Comparison of ENCODE assay signal across 1 cellular context in genomic region chr14:75126679-75127473, GRCh38.
TF ChIP-seq lines count a peak whose summit lies in the region.

NEK9 (minus strand) TSS chr14:75127048; CDS start chr14:75126921, 127 bp downstream.

TF ChIP-seq in HepG2, 621 proteins besides CTCF, POLR2A, EP300 and RAD21 (continued from another document and continues in another):
- TF ChIP-seq, protein P1, sequence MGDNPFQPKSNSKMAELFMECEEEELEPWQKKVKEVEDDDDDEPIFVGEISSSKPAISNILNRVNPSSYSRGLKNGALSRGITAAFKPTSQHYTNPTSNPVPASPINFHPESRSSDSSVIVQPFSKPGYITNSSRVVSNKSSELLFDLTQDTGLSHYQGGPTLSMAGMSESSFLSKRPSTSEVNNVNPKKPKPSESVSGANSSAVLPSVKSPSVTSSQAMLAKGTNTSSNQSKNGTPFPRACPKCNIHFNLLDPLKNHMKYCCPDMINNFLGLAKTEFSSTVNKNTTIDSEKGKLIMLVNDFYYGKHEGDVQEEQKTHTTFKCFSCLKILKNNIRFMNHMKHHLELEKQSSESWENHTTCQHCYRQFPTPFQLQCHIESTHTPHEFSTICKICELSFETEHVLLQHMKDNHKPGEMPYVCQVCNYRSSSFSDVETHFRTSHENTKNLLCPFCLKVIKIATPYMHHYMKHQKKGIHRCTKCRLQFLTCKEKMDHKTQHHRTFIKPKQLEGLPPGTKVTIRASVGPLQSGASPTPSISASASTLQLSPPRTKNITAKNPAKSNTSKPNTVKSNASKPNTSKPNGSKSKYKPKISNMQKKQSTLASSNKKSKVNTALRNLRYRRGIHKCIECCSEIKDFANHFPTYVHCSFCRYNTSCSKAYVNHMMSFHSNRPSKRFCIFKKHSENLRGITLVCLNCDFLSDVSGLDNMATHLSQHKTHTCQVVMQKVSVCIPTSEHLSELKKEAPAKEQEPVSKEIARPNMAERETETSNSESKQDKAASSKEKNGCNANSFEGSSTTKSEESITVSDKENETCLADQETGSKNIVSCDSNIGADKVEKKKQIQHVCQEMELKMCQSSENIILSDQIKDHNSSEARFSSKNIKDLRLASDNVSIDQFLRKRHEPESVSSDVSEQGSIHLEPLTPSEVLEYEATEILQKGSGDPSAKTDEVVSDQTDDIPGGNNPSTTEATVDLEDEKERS (CRISPR knock-in tag; IDR thresholded peaks at IDR 0.05): peak; percentile 91
- TF ChIP-seq ATF1 (CRISPR knock-in tag; IDR thresholded peaks at IDR 0.05) (peak; percentile 66; the same call in 1 of the 2 replicates), CSRNP1 (CRISPR knock-in tag; IDR thresholded peaks at IDR 0.05) (no peak; the same call in 1 of the 2 replicates), ZNF10 (CRISPR knock-in tag; IDR thresholded peaks at IDR 0.05; ENCODE audit: borderline replicate concordance, low read depth) (no peak), YY1 (IDR thresholded peaks at IDR 0.05; ENCODE audit: insufficient read depth, insufficient replicate concordance, low read depth, low read length) (peak; percentile 85), RELA (CRISPR knock-in tag; IDR thresholded peaks at IDR 0.05) (peak; percentile 23; the same call in 1 of the 2 replicates), ZNF547 (CRISPR knock-in tag; IDR thresholded peaks at IDR 0.05) (peak; percentile 97), ATRX (CRISPR knock-in tag; IDR thresholded peaks at IDR 0.05; ENCODE audit: borderline replicate concordance) (no peak; the same call in 1 of the 2 replicates), ZNF768 (CRISPR knock-in tag; IDR thresholded peaks at IDR 0.05) (peak; percentile 85), RAD51 (IDR thresholded peaks at IDR 0.05; ENCODE audit: borderline replicate concordance) (no peak), ZFP41 (CRISPR knock-in tag; IDR thresholded peaks at IDR 0.05; ENCODE audit: borderline replicate concordance) (no peak), DR1 (CRISPR knock-in tag; IDR thresholded peaks at IDR 0.05) (peak; percentile 78), KAT7 (CRISPR knock-in tag; IDR thresholded peaks at IDR 0.05; ENCODE audit: borderline replicate concordance) (peak; percentile 80), PTBP1 (IDR thresholded peaks at IDR 0.05; ENCODE audit: low read depth, low read length, poor library complexity, severe bottlenecking) (no peak), ZSCAN12 (CRISPR knock-in tag; IDR thresholded peaks at IDR 0.05) (no peak), SIN3A (IDR thresholded peaks at IDR 0.05; ENCODE audit: borderline replicate concordance, low read depth, low read length) (peak; percentile 73; the same call in 1 of the 2 replicates), RARA (CRISPR knock-in tag; IDR thresholded peaks at IDR 0.05) (peak; percentile 59), ZNF263 (CRISPR knock-in tag; IDR thresholded peaks at IDR 0.05) (peak; percentile 63; the same call in 1 of the 2 replicates), FOSL2 (CRISPR knock-in tag; IDR thresholded peaks at IDR 0.05) (peak; percentile 19; the same call in 1 of the 2 replicates), CREB3 (CRISPR knock-in tag; IDR thresholded peaks at IDR 0.05) (0 out of 2 replicates have a peak, but pooled peaks have one; percentile 61), AGO1 (IDR thresholded peaks at IDR 0.05; ENCODE audit: low read depth, low read length, poor library complexity, severe bottlenecking) (peak; percentile 74), ZNF558 (CRISPR knock-in tag; IDR thresholded peaks at IDR 0.05; ENCODE audit: borderline replicate concordance) (peak; percentile 86; the same call in 1 of the 2 replicates), FOXK2 (IDR thresholded peaks at IDR 0.05) (no peak), CBX2 (IDR thresholded peaks at IDR 0.05; ENCODE audit: low read depth, low read length) (no peak), CBX2 (CRISPR knock-in tag; IDR thresholded peaks at IDR 0.05; ENCODE audit: low read depth) (no peak), HDAC2 (CRISPR knock-in tag; IDR thresholded peaks at IDR 0.05) (peak; percentile 49), ZBTB42 (CRISPR knock-in tag; IDR thresholded peaks at IDR 0.05) (no peak), HMGXB4 (CRISPR knock-in tag; IDR thresholded peaks at IDR 0.05; ENCODE audit: borderline replicate concordance in 1 of 2, low read depth in 1 of 2) (peak; percentile 93 to 94), ZNF550 (CRISPR knock-in tag; IDR thresholded peaks at IDR 0.05; ENCODE audit: borderline replicate concordance) (no peak; the same call in 1 of the 2 replicates), PAWR (CRISPR knock-in tag; IDR thresholded peaks at IDR 0.05; ENCODE audit: borderline replicate concordance) (no peak; the same call in 1 of the 2 replicates), KDM6A (CRISPR knock-in tag; IDR thresholded peaks at IDR 0.05; ENCODE audit: low read depth) (no peak), PHF21A (CRISPR knock-in tag; IDR thresholded peaks at IDR 0.05) (peak; percentile 82), AFF4 (CRISPR knock-in tag; IDR thresholded peaks at IDR 0.05) (no peak), NKX3-1 (CRISPR knock-in tag; IDR thresholded peaks at IDR 0.05) (peak; percentile 88), ZNF337 (CRISPR knock-in tag; IDR thresholded peaks at IDR 0.05; ENCODE audit: borderline replicate concordance, low read depth) (no peak), SP5 (CRISPR knock-in tag; IDR thresholded peaks at IDR 0.05; ENCODE audit: borderline replicate concordance, low read depth) (peak; percentile 16; the same call in 1 of the 2 replicates), ZBTB26 (CRISPR knock-in tag; IDR thresholded peaks at IDR 0.05; ENCODE audit: borderline replicate concordance) (no peak), FOXO1 (CRISPR knock-in tag; IDR thresholded peaks at IDR 0.05) (peak; percentile 67), NFIC (IDR thresholded peaks at IDR 0.05; ENCODE audit: low read length) (no peak), DRAP1 (CRISPR knock-in tag; IDR thresholded peaks at IDR 0.05) (peak; percentile 71), ZBTB38 (CRISPR knock-in tag; IDR thresholded peaks at IDR 0.05) (peak; percentile 78), ZNF292 (CRISPR knock-in tag; IDR thresholded peaks at IDR 0.05; ENCODE audit: borderline replicate concordance, low read depth) (no peak)
- TF ChIP-seq, protein P2, sequence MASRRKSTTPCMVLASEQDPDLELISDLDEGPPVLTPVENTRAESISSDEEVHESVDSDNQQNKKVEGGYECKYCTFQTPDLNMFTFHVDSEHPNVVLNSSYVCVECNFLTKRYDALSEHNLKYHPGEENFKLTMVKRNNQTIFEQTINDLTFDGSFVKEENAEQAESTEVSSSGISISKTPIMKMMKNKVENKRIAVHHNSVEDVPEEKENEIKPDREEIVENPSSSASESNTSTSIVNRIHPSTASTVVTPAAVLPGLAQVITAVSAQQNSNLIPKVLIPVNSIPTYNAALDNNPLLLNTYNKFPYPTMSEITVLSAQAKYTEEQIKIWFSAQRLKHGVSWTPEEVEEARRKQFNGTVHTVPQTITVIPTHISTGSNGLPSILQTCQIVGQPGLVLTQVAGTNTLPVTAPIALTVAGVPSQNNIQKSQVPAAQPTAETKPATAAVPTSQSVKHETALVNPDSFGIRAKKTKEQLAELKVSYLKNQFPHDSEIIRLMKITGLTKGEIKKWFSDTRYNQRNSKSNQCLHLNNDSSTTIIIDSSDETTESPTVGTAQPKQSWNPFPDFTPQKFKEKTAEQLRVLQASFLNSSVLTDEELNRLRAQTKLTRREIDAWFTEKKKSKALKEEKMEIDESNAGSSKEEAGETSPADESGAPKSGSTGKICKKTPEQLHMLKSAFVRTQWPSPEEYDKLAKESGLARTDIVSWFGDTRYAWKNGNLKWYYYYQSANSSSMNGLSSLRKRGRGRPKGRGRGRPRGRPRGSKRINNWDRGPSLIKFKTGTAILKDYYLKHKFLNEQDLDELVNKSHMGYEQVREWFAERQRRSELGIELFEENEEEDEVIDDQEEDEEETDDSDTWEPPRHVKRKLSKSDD (CRISPR knock-in tag; IDR thresholded peaks at IDR 0.05; ENCODE audit: low read depth): peak; percentile 92; the same call in 1 of the 2 replicates
- TF ChIP-seq, protein P3, sequence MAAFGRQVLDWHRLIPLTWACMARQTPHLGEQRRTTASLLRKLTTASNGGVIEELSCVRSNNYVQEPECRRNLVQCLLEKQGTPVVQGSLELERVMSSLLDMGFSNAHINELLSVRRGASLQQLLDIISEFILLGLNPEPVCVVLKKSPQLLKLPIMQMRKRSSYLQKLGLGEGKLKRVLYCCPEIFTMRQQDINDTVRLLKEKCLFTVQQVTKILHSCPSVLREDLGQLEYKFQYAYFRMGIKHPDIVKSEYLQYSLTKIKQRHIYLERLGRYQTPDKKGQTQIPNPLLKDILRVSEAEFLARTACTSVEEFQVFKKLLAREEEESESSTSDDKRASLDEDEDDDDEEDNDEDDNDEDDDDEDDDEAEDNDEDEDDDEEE (CRISPR knock-in tag; IDR thresholded peaks at IDR 0.05): peak; percentile 89
- TF ChIP-seq, protein P4, sequence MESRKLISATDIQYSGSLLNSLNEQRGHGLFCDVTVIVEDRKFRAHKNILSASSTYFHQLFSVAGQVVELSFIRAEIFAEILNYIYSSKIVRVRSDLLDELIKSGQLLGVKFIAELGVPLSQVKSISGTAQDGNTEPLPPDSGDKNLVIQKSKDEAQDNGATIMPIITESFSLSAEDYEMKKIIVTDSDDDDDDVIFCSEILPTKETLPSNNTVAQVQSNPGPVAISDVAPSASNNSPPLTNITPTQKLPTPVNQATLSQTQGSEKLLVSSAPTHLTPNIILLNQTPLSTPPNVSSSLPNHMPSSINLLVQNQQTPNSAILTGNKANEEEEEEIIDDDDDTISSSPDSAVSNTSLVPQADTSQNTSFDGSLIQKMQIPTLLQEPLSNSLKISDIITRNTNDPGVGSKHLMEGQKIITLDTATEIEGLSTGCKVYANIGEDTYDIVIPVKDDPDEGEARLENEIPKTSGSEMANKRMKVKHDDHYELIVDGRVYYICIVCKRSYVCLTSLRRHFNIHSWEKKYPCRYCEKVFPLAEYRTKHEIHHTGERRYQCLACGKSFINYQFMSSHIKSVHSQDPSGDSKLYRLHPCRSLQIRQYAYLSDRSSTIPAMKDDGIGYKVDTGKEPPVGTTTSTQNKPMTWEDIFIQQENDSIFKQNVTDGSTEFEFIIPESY (CRISPR knock-in tag; IDR thresholded peaks at IDR 0.05): no peak
